14 cellular contexts compared by ENCODE assay signal in the genomic region with DNA sequence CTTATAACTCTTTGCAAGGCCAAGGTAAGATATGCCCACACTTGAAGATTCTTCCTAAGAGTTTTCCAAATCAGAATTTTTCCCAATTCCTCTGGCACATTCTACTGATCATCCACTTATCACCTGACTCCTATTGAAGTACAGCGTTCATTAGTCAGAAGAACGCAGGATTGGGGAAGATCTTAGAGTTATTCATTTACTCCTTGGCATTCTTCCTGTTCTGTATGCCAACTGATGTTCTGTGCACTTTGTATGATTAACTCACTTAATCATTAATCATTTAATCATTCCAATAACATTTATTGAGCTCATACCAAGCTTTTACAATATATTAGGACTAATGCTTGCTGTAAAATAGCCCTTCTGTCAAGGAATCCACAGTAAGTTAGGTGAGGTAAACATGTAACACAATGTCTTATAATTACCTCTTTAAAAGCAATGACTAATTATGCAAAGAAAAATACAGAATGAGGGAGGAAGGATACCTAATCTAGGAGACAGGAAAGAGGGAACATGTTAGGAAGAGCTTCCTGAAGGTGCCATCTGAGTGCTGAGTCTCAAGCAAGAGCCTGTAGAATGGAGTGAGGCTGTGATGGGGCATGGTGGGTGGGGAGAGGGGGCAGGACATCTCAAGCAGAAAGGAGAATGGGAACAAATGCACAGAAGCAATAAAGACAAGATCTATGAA.
"Had no signal": no experiment of that assay in that cellular context is flagged by ENCODE, and none has a peak within 500 bp of the region (broad histone marks: within the 10 kb centered on the region; RNA-seq: fewer than 3 reads in every experiment).

No MANE protein-coding gene starts in this region.

- H3K4me3 ChIP-seq: cardiac muscle cell, colonic mucosa, heart right ventricle, smooth muscle cell had no signal

- H3K27me3 Mint-ChIP-seq: type B pancreatic cell had no signal

- H3K9me3 ChIP-seq: colonic mucosa, heart right ventricle had no signal

- H3K36me3 Mint-ChIP-seq: activated CD4-positive, alpha-beta memory T cell treated with anti-CD3 and anti-CD28 coated beads for 36 hours; activated naive CD8-positive, alpha-beta T cell treated with anti-CD3 and anti-CD28 coated beads, Interleukin-2, amount 10 ng/mL, durations not matched to agents 7 days and 5 days; stimulated activated naive B cell treated with anti-CD40 and anti-IgM and Interleukin-4, amounts not matched to agents 10 μg/mL and 1 μg/mL and 100 μg/mL, for 72 hours; type B pancreatic cell had no signal

- H3K36me3 ChIP-seq: cardiac muscle cell, colonic mucosa, heart right ventricle had no signal

- H3K27ac Mint-ChIP-seq: activated CD4-positive, alpha-beta memory T cell treated with anti-CD3 and anti-CD28 coated beads for 36 hours; activated naive CD8-positive, alpha-beta T cell treated with anti-CD3 and anti-CD28 coated beads, Interleukin-2, amount 10 ng/mL, durations not matched to agents 7 days and 5 days; stimulated activated naive B cell treated with anti-CD40 and anti-IgM and Interleukin-4, amounts not matched to agents 10 μg/mL and 1 μg/mL and 100 μg/mL, for 72 hours; type B pancreatic cell had no signal

- DNase-seq: activated CD4-positive, alpha-beta memory T cell treated with anti-CD3 and anti-CD28 coated beads for 36 hours; activated gamma-delta T cell treated with Interleukin-2 at 50 U/mL for 16 hours; activated naive CD8-positive, alpha-beta T cell treated with anti-CD3 and anti-CD28 coated beads, Interleukin-2, amount 10 ng/mL, durations not matched to agents 7 days and 5 days; activated T-cell treated with anti-CD3 and anti-CD28 coated beads, Interleukin-2, amount 50 U/mL, for 48 hours; aorta; colonic mucosa; foreskin keratinocyte; heart right ventricle; stimulated activated naive B cell treated with anti-CD40 and anti-IgM and Interleukin-4, amounts not matched to agents 10 μg/mL and 1 μg/mL and 100 μg/mL, for 72 hours; substantia nigra had no signal

- H2AFZ ChIP-seq: parathyroid adenoma had no signal

- H3K9ac ChIP-seq: parathyroid adenoma had no signal

- H3K4me3 Mint-ChIP-seq: activated CD4-positive, alpha-beta memory T cell treated with anti-CD3 and anti-CD28 coated beads for 36 hours; activated naive CD8-positive, alpha-beta T cell treated with anti-CD3 and anti-CD28 coated beads, Interleukin-2, amount 10 ng/mL, durations not matched to agents 7 days and 5 days; stimulated activated naive B cell treated with anti-CD40 and anti-IgM and Interleukin-4, amounts not matched to agents 10 μg/mL and 1 μg/mL and 100 μg/mL, for 72 hours; type B pancreatic cell had no signal

- H3K4me1 ChIP-seq: colonic mucosa, foreskin keratinocyte, heart right ventricle, parathyroid adenoma had no signal

- ATAC-seq: foreskin keratinocyte; heart right ventricle; stimulated activated naive B cell treated with anti-CD40 and anti-IgM and Interleukin-4, amounts not matched to agents 10 μg/mL and 1 μg/mL and 100 μg/mL, for 72 hours had no signal

- H3K27ac ChIP-seq: cardiac muscle cell, colonic mucosa, foreskin keratinocyte, heart right ventricle, parathyroid adenoma had no signal

- H3K4me2 ChIP-seq: smooth muscle cell had no signal

- H3K4me1 Mint-ChIP-seq: activated naive CD8-positive, alpha-beta T cell treated with anti-CD3 and anti-CD28 coated beads, Interleukin-2, amount 10 ng/mL, durations not matched to agents 7 days and 5 days; stimulated activated naive B cell treated with anti-CD40 and anti-IgM and Interleukin-4, amounts not matched to agents 10 μg/mL and 1 μg/mL and 100 μg/mL, for 72 hours had no signal

- H3K27me3 ChIP-seq: cardiac muscle cell, colonic mucosa, foreskin keratinocyte, heart right ventricle had no signal

- H3K9me3 Mint-ChIP-seq: activated CD4-positive, alpha-beta memory T cell treated with anti-CD3 and anti-CD28 coated beads for 36 hours; stimulated activated naive B cell treated with anti-CD40 and anti-IgM and Interleukin-4, amounts not matched to agents 10 μg/mL and 1 μg/mL and 100 μg/mL, for 72 hours; type B pancreatic cell had no signal
